10 cellular contexts compared by ENCODE assay signal in genomic region chr1:62259551-62259950, GRCh38. TPM values are rescaled to one million over a fixed set of nuclear protein-coding genes. Genes with fewer than 3 reads are reported as not detected.
"Had no signal": no experiment of that assay in that cellular context is flagged by ENCODE, and none has a peak within 500 bp of the region (broad histone marks: within the 10 kb centered on the region; RNA-seq: fewer than 3 reads in every experiment).

No MANE protein-coding gene starts in this region.

- H3K27ac ChIP-seq: HL-60 had no signal

- ATAC-seq: HepG2, K562 had no signal

- FAIRE-seq: HepG2, HTR-8/SVneo, K562 had no signal

- H3K4me3 ChIP-seq: K562 had no signal

- H3K4me3 Mint-ChIP-seq: IgD-negative memory B cell had no signal

- DNase-seq: IMR-90, KBM-7, KG1 had no signal

RNA-seq across cellular contexts. Expression of gene KANK4, which starts 59.7 kb away (rescaled TPM):
- total RNA-seq: HT-29, HT1080, IMR-90, K562 had no signal
- polyA plus RNA-seq: IgD-negative memory B cell, IMR-90, K562 had no signal
